ENCODE assay signal across 8 cellular contexts in the genomic region with DNA sequence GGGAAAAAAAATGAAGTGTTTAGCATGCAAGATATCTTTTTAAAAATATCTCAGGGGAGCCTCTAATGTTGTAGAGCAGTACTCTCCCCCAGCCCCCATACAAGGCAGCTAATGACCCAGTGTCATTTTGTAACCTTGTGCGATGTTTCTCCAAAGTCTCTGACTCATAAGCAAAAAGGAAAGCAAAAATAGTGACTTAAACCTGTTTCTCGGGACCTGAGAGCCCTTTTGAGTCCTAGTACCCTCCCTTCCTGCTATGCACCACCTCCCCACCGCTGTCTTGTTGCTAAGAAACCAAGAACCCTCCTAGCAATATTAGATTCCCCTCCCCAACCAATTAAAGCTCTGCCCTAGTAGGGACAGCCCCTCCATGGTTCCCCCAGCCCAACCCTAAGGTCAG. TPM values are rescaled to one million over a fixed set of nuclear protein-coding genes. Genes with fewer than 3 reads are reported as not detected.
DNase-seq lines count a peak whose midpoint lies in the region; ATAC-seq and TF ChIP-seq lines count a peak whose summit lies in the region.

No MANE protein-coding gene starts in this region.

- ATAC-seq in HG03108 (IDR thresholded peaks at IDR 0.05; ENCODE audit: unreplicated experiment): peak; percentile 85
- no peak for ATAC-seq in omental fat pad (ENCODE audit: low FRiP score)

- no peaks in the 10 kb centered on the region for H3K36me3 ChIP-seq in skeletal muscle satellite cell (ENCODE audit: insufficient read depth, low read length)

- H3K4me3 Mint-ChIP-seq in activated T-helper 1 cell treated with anti-CD3 and anti-CD28 coated beads, Interleukin-12 subunit alpha, Interleukin-12 subunit beta, Interleukin-2, Interleukin-4 antibody, amounts not matched to agents 30 ng/mL and 10 ng/mL and 1 ng/mL, durations not matched to agents 14 hours and 24 hours and 36 hours: peak overlapping the region; percentile 56

- H3K9ac ChIP-seq in skeletal muscle satellite cell (ENCODE audit: low read depth, low read length): no peak overlapping the region

- H3K27ac Mint-ChIP-seq in activated T-helper 1 cell treated with anti-CD3 and anti-CD28 coated beads, Interleukin-12 subunit alpha, Interleukin-12 subunit beta, Interleukin-2, Interleukin-4 antibody, amounts not matched to agents 30 ng/mL and 10 ng/mL and 1 ng/mL, durations not matched to agents 14 hours and 24 hours and 36 hours: peak overlapping the region; percentile 92

- H3K9me3 ChIP-seq in skeletal muscle satellite cell (replicated peaks; ENCODE audit: low read length): no peaks in the 10 kb centered on the region

- H3K4me1 Mint-ChIP-seq in activated T-helper 1 cell treated with anti-CD3 and anti-CD28 coated beads, Interleukin-12 subunit alpha, Interleukin-12 subunit beta, Interleukin-2, Interleukin-4 antibody, amounts not matched to agents 30 ng/mL and 10 ng/mL and 1 ng/mL, durations not matched to agents 14 hours and 24 hours and 36 hours (ENCODE audit: low read depth): peaks cover 43% of the 10 kb centered on the region

- intact Hi-C loops in activated T-helper 1 cell treated with anti-CD3 and anti-CD28 coated beads, Interleukin-12 subunit alpha, Interleukin-12 subunit beta, Interleukin-2, Interleukin-4 antibody, amounts not matched to agents 30 ng/mL and 10 ng/mL and 1 ng/mL, durations not matched to agents 14 hours and 24 hours and 36 hours (cut with micrococcal nuclease): loop anchor here (1.0 kb wide), 2 partner anchors 29 to 31 kb away; no protein-coding TSS in a partner anchor

- peaks cover 5% of the 10 kb centered on the region for H3K36me3 Mint-ChIP-seq in activated T-helper 1 cell treated with anti-CD3 and anti-CD28 coated beads, Interleukin-12 subunit alpha, Interleukin-12 subunit beta, Interleukin-2, Interleukin-4 antibody, amounts not matched to agents 30 ng/mL and 10 ng/mL and 1 ng/mL, durations not matched to agents 14 hours and 24 hours and 36 hours (ENCODE audit: low read depth)

- H3K4me3 ChIP-seq in skeletal muscle satellite cell (ENCODE audit: low read length): no peak overlapping the region

- DNase-seq in SIG-M5 treated with dmso at 0.1 percent for 504 hours (lab: John Stamatoyannopoulos, UW; ENCODE audit: unreplicated experiment) (peak; percentile 25), SIG-M5 (lab: John Stamatoyannopoulos, UW) (no peak), NCI-H82 (lab: John Stamatoyannopoulos, UW) (no peak), omental fat pad (ENCODE audit: low spot score) (no peak)
- DNase-seq in activated T-helper 1 cell treated with anti-CD3 and anti-CD28 coated beads, Interleukin-12 subunit alpha, Interleukin-12 subunit beta, Interleukin-2, Interleukin-4 antibody, amounts not matched to agents 30 ng/mL and 10 ng/mL and 1 ng/mL, durations not matched to agents 14 hours and 24 hours and 36 hours (ENCODE audit: low spot score): peak; percentile 69
- DNase-seq in effector CD4-positive, alpha-beta T cell: no peak

- H3K4me2 ChIP-seq in skeletal muscle satellite cell (ENCODE audit: low read length): peak overlapping the region; percentile 19

- H3K27me3 ChIP-seq in skeletal muscle satellite cell (ENCODE audit: control insufficient read depth, insufficient read depth, low read length): no peaks in the 10 kb centered on the region

- peaks cover 22% of the 10 kb centered on the region for H3K4me1 ChIP-seq in skeletal muscle satellite cell (ENCODE audit: control insufficient read depth, insufficient read depth, low read length)

- no peaks in the 10 kb centered on the region for H3K9me3 Mint-ChIP-seq in activated T-helper 1 cell treated with anti-CD3 and anti-CD28 coated beads, Interleukin-12 subunit alpha, Interleukin-12 subunit beta, Interleukin-2, Interleukin-4 antibody, amounts not matched to agents 30 ng/mL and 10 ng/mL and 1 ng/mL, durations not matched to agents 14 hours and 24 hours and 36 hours

- H3K27me3 Mint-ChIP-seq in activated T-helper 1 cell treated with anti-CD3 and anti-CD28 coated beads, Interleukin-12 subunit alpha, Interleukin-12 subunit beta, Interleukin-2, Interleukin-4 antibody, amounts not matched to agents 30 ng/mL and 10 ng/mL and 1 ng/mL, durations not matched to agents 14 hours and 24 hours and 36 hours (ENCODE audit: insufficient read depth): peaks cover 2% of the 10 kb centered on the region

- no peak for TF ChIP-seq CTCF in omental fat pad (IDR thresholded peaks at IDR 0.05)

RNA-seq across cellular contexts. Expression of a gene that starts 2.8 kb away (rescaled TPM):
- total RNA-seq in activated T-helper 1 cell treated with anti-CD3 and anti-CD28 coated beads, Interleukin-12 subunit alpha, Interleukin-12 subunit beta, Interleukin-2, Interleukin-4 antibody, amounts not matched to agents 30 ng/mL and 10 ng/mL and 1 ng/mL, durations not matched to agents 14 hours and 24 hours and 36 hours: 2.6 and 3.8 TPM in 2 replicates
- total RNA-seq in skeletal muscle satellite cell (2012; rRNA removed): 0.44 and 0.51 TPM in 2 replicates
- 1 to 10 TPM in 2 of 4 donors, under 1 TPM in 1, not detected in 1; 0.36 to 1.9 (median 1.0) TPM for total RNA-seq in omental fat pad

RNA-seq across cellular contexts. Expression of a gene that starts 21.5 kb away (rescaled TPM):
- total RNA-seq in activated T-helper 1 cell treated with anti-CD3 and anti-CD28 coated beads, Interleukin-12 subunit alpha, Interleukin-12 subunit beta, Interleukin-2, Interleukin-4 antibody, amounts not matched to agents 30 ng/mL and 10 ng/mL and 1 ng/mL, durations not matched to agents 14 hours and 24 hours and 36 hours: not detected in 2 replicates
- under 0.01 TPM in 1 of 2 replicates, not detected in the other for total RNA-seq in skeletal muscle satellite cell (2012; rRNA removed)
- total RNA-seq in omental fat pad: not detected

RNA-seq across cellular contexts. Expression of a gene that starts 32.4 kb away (rescaled TPM):
- total RNA-seq in activated T-helper 1 cell treated with anti-CD3 and anti-CD28 coated beads, Interleukin-12 subunit alpha, Interleukin-12 subunit beta, Interleukin-2, Interleukin-4 antibody, amounts not matched to agents 30 ng/mL and 10 ng/mL and 1 ng/mL, durations not matched to agents 14 hours and 24 hours and 36 hours: 53.4 and 54.2 TPM in 2 replicates
- total RNA-seq in skeletal muscle satellite cell (2012; rRNA removed): 21.5 and 23.4 TPM in 2 replicates
- total RNA-seq in omental fat pad: 10 to 100 TPM; 18.7 to 25.9 (median 23.4) TPM

RNA-seq across cellular contexts. Expression of a gene that starts 35.9 kb away (rescaled TPM):
- total RNA-seq in activated T-helper 1 cell treated with anti-CD3 and anti-CD28 coated beads, Interleukin-12 subunit alpha, Interleukin-12 subunit beta, Interleukin-2, Interleukin-4 antibody, amounts not matched to agents 30 ng/mL and 10 ng/mL and 1 ng/mL, durations not matched to agents 14 hours and 24 hours and 36 hours: 20.5 and 22.5 TPM in 2 replicates
- 59.4 and 91.0 TPM in 2 replicates for total RNA-seq in skeletal muscle satellite cell (2012; rRNA removed)
- total RNA-seq in omental fat pad: 10 to 100 TPM; 42.8 to 65.1 (median 49.4) TPM

RNA-seq across cellular contexts. Expression of a gene that starts 42.4 kb away (rescaled TPM):
- total RNA-seq in activated T-helper 1 cell treated with anti-CD3 and anti-CD28 coated beads, Interleukin-12 subunit alpha, Interleukin-12 subunit beta, Interleukin-2, Interleukin-4 antibody, amounts not matched to agents 30 ng/mL and 10 ng/mL and 1 ng/mL, durations not matched to agents 14 hours and 24 hours and 36 hours: not detected in 2 replicates
- total RNA-seq in skeletal muscle satellite cell (2012; rRNA removed): not detected in 2 replicates
- not detected for total RNA-seq in omental fat pad

Comparison
In these comparisons a context has a peak if more than half of its experiments do, and no peak if none do; other contexts are left out.
1. DNase-seq: peak in SIG-M5 treated with dmso at 0.1 percent for 504 hours (single experiment) and activated T-helper 1 cell treated with anti-CD3 and anti-CD28 coated beads, Interleukin-12 subunit alpha, Interleukin-12 subunit beta, Interleukin-2, Interleukin-4 antibody, amounts not matched to agents 30 ng/mL and 10 ng/mL and 1 ng/mL, durations not matched to agents 14 hours and 24 hours and 36 hours (single experiment); none in SIG-M5 (single experiment), effector CD4-positive, alpha-beta T cell (single experiment), NCI-H82 (single experiment) and omental fat pad (single experiment).